In the genomic region with DNA sequence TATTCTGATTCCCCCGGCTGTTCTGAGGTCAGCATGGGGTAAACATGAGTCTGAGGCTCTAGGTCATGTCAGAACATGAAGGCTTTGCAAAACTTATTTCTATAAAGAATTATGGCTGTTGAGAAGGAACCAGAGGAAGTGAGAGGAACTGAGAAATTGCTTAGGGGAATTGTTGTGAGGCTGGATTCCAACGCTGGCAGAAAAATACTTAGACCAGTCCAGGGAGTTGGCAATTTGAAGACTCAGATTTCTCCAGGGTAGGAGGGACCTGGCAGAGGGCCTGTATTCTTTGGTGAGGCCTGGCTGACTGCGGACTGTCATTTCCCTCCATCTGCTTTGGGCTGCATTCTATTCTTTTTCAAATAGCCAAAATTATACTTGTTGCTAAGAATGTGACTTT, we compare ENCODE assay signal across 11 cellular contexts.
DNase-seq lines count a peak whose midpoint lies in the region; ATAC-seq and TF ChIP-seq lines count a peak whose summit lies in the region.
"Had no signal": no experiment of that assay in that cellular context is flagged by ENCODE, and none has a peak within 500 bp of the region (broad histone marks: within the 10 kb centered on the region; RNA-seq: fewer than 3 reads in every experiment).

No MANE protein-coding gene starts in this region.

- H3K27me3 Mint-ChIP-seq in MCF 10A (ENCODE audit: insufficient read depth, unreplicated experiment): no peaks in the 10 kb centered on the region
- H3K27me3 Mint-ChIP-seq: stimulated activated naive CD8-positive, alpha-beta T cell treated with anti-CD3 and anti-CD28 coated beads, Interleukin-15, Interleukin-2, amounts not matched to agents 100 ng/mL and 50 ng/mL, for 24 hours had no signal

- no peak for TF ChIP-seq CTCF in MCF 10A (IDR thresholded peaks at IDR 0.05; ENCODE audit: unreplicated experiment)
- TF ChIP-seq CTCF in heart right ventricle (IDR thresholded peaks at IDR 0.05): no peak
- TF ChIP-seq CTCF in gastrocnemius medialis (IDR thresholded peaks at IDR 0.05 in 4 of 5, conservative IDR thresholded peaks at IDR 0.05 in 1 of 5): no peak

- peaks cover 0 to 46% (median 14%) of the 10 kb centered on the region in 9 donors for H3K36me3 ChIP-seq in heart right ventricle
- H3K36me3 ChIP-seq in gastrocnemius medialis: no peaks in the 10 kb centered on the region

- peak; percentile 58 for ATAC-seq in GM18868 (IDR thresholded peaks at IDR 0.05; ENCODE audit: unreplicated experiment)
- peak; percentile 84 to 92 (median 88) for ATAC-seq in heart right ventricle
- peak; percentile 98 to 99 for ATAC-seq in gastrocnemius medialis
- ATAC-seq in GM19023 (IDR thresholded peaks at IDR 0.05; ENCODE audit: unreplicated experiment): no peak

- intact Hi-C loops in MCF 10A (cut with micrococcal nuclease) (no loop called here), heart right ventricle (cut with DNase I) (no loop called here), gastrocnemius medialis (cut with DNase I; ENCODE audit: low total_unique reads) (no loop called here)

- H3K4me1 ChIP-seq in heart right ventricle (peaks cover 0 to 55% (median 26%) of the 10 kb centered on the region in 9 donors), gastrocnemius medialis (peaks cover 8 to 14% of the 10 kb centered on the region in 2 donors)

- TF ChIP-seq POLR2A in gastrocnemius medialis (IDR thresholded peaks at IDR 0.05): no peak

- DNase-seq in MCF 10A (ENCODE audit: unreplicated experiment) (peak; percentile 78), heart right ventricle (peak; percentile 40 to 79), gastrocnemius medialis (peak; percentile 68 to 79), NCI-H1930 (lab: John Stamatoyannopoulos, UW) (no peak), middle frontal gyrus (ENCODE audit: extremely low spot score, low spot score) (no peak), activated gamma-delta T cell treated with Interleukin-2 at 50 U/mL for 16 hours (no peak)
- DNase-seq: effector CD8-positive, alpha-beta T cell; NK-92 treated with Interleukin-12 subunit alpha and Interleukin-12 subunit beta, amount 100 ng/mL, for 24 hours had no signal

- H3K9me3 Mint-ChIP-seq in MCF 10A (ENCODE audit: unreplicated experiment): no peaks in the 10 kb centered on the region
- H3K9me3 Mint-ChIP-seq: stimulated activated naive CD8-positive, alpha-beta T cell treated with anti-CD3 and anti-CD28 coated beads, Interleukin-15, Interleukin-2, amounts not matched to agents 100 ng/mL and 50 ng/mL, for 24 hours had no signal

- BruUV-seq in MCF 10A (replicated peaks; lab: Mats Ljungman, UMichigan): no TSS peak

- H3K4me3 ChIP-seq in heart right ventricle (no peak overlapping the region), gastrocnemius medialis (no peak overlapping the region)

- H3K4me1 Mint-ChIP-seq in MCF 10A (ENCODE audit: insufficient read depth, unreplicated experiment): peaks cover 8% of the 10 kb centered on the region

- no peaks in the 10 kb centered on the region for H3K36me3 Mint-ChIP-seq in MCF 10A (ENCODE audit: insufficient read depth, unreplicated experiment)

- POLR2A ChIA-PET in MCF 10A (lab: Yijun Ruan, JAX): interaction anchor here (0.8 to 3.1 kb wide), 5 partner anchors 78 to 154 kb away, joined by 3 to 17 read pairs (median 5); no protein-coding TSS in a partner anchor

- H3K27ac ChIP-seq in heart right ventricle (peak overlapping the region; percentile 14 to 74 (median 60)), gastrocnemius medialis (peak overlapping the region; percentile 2 to 46 (median 44))

- H3K27ac Mint-ChIP-seq in MCF 10A (ENCODE audit: low read depth, unreplicated experiment): peak overlapping the region; percentile 88
- H3K27ac Mint-ChIP-seq: stimulated activated naive CD8-positive, alpha-beta T cell treated with anti-CD3 and anti-CD28 coated beads, Interleukin-15, Interleukin-2, amounts not matched to agents 100 ng/mL and 50 ng/mL, for 24 hours had no signal

- H3K9me3 ChIP-seq in heart right ventricle (peaks cover 0 to 4% (median 0%) of the 10 kb centered on the region in 11 donors), gastrocnemius medialis (no peaks in the 10 kb centered on the region)

- 6 to 9% methylated on average over 3 of the region's 3 CpGs for WGBS in heart right ventricle, 2 donors

- in situ Hi-C loops in gastrocnemius medialis (cut with MboI; ENCODE audit: low sequenced_read_pairs in 4 of 4): loop anchor here in 1 of 4 donors (25.0 kb wide), 1 partner anchor 682 kb away; no protein-coding TSS in a partner anchor

- CTCF ChIA-PET in MCF 10A (lab: Yijun Ruan, JAX): interaction anchor here (0.6 to 9.1 kb wide), 6 partner anchors 12 to 179 kb away, joined by 3 to 99 read pairs (median 15); no protein-coding TSS in a partner anchor

- no peak overlapping the region for H3K4me3 Mint-ChIP-seq in MCF 10A (ENCODE audit: unreplicated experiment)
- H3K4me3 Mint-ChIP-seq: stimulated activated naive CD8-positive, alpha-beta T cell treated with anti-CD3 and anti-CD28 coated beads, Interleukin-15, Interleukin-2, amounts not matched to agents 100 ng/mL and 50 ng/mL, for 24 hours had no signal

- no peaks in the 10 kb centered on the region for H3K27me3 ChIP-seq in heart right ventricle
- no peaks in the 10 kb centered on the region for H3K27me3 ChIP-seq in gastrocnemius medialis

Comparison
In these comparisons a context has a peak if more than half of its experiments do, and no peak if none do; other contexts are left out.
1. DNase-seq: peak in MCF 10A (single experiment), heart right ventricle (2 of 2) and gastrocnemius medialis (2 of 2); none in NCI-H1930 (0 of 2), middle frontal gyrus (single experiment) and activated gamma-delta T cell treated with Interleukin-2 at 50 U/mL for 16 hours (single experiment).